In the genomic region with DNA sequence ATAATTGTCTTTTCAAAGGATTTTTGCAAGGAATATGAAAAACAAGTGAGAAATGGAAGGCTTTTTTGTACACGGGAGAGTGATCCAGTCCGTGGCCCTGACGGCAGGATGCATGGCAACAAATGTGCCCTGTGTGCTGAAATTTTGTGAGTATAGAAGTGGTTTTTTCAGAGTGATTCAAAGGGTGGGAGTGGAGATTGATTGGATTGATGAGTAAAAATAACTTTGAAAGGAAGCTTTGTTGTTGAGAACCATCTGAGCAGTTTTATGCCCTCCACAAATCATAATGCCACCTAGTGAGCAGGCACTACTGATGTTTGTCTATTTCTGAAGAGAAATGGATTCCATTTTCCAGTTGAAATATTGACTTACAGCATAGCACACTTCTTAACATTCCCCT, we compare ENCODE assay signal across 29 cellular contexts. TPM values are rescaled to one million over a fixed set of nuclear protein-coding genes. Genes with fewer than 3 reads are reported as not detected.
"Had no signal": no experiment of that assay in that cellular context is flagged by ENCODE, and none has a peak within 500 bp of the region (broad histone marks: within the 10 kb centered on the region; RNA-seq: fewer than 3 reads in every experiment).

No MANE protein-coding gene starts in this region.

- DNase-seq: activated CD4-positive, alpha-beta memory T cell treated with anti-CD3 and anti-CD28 coated beads for 36 hours; activated CD4-positive, alpha-beta T cell treated with anti-CD3 and anti-CD28 coated beads for 36 hours; activated CD4-positive, alpha-beta T cell treated with anti-CD3 and anti-CD28 coated beads, Interleukin-2, amount 10 ng/mL, durations not matched to agents 24 days and 14 days; activated CD4-positive, CD25-positive, alpha-beta regulatory T cell; activated CD4-positive, CD25-positive, alpha-beta regulatory T cell treated with anti-CD3 and anti-CD28 coated beads, Interleukin-2, amount 50 U/mL, for 72 hours; activated CD8-positive, alpha-beta memory T cell treated with anti-CD3 and anti-CD28 coated beads, Interleukin-2, amount 10 ng/mL, durations not matched to agents 7 days and 5 days; activated CD8-positive, alpha-beta memory T cell treated with anti-CD3 and anti-CD28 coated beads, Interleukin-2, amount 50 U/mL, for 4 hours; activated CD8-positive, alpha-beta T cell treated with anti-CD3 and anti-CD28 coated beads, Interleukin-2, amount 10 ng/mL, durations not matched to agents 7 days and 5 days; activated effector memory CD4-positive, alpha-beta T cell treated with anti-CD3 and anti-CD28 coated beads, Interleukin-2, amount 50 U/mL, for 16 hours; activated naive CD4-positive, alpha-beta T cell treated with anti-CD3 and anti-CD28 coated beads, Interleukin-2, amount 10 ng/mL, durations not matched to agents 7 days and 5 days; activated naive CD8-positive, alpha-beta T cell treated with anti-CD3 and anti-CD28 coated beads, Interleukin-2, amount 10 ng/mL, durations not matched to agents 7 days and 5 days; activated T-cell treated with anti-CD3 and anti-CD28 coated beads, Interleukin-2, amount 50 U/mL, for 1 hour; activated T-cell treated with anti-CD3 and anti-CD28 coated beads, Interleukin-2, amount 50 U/mL, for 48 hours; dorsolateral prefrontal cortex; effector memory CD4-positive, alpha-beta T cell; endodermal cell; T-helper 2 cell had no signal

- FAIRE-seq: bronchial epithelial cell had no signal

- H3K9me3 ChIP-seq: ascending aorta, gastroesophageal sphincter had no signal

- ATAC-seq: activated CD4-positive, alpha-beta T cell treated with anti-CD3 and anti-CD28 coated beads for 36 hours; activated CD8-positive, alpha-beta memory T cell treated with anti-CD3 and anti-CD28 coated beads, Interleukin-2, amount 10 ng/mL, durations not matched to agents 7 days and 5 days; activated CD8-positive, alpha-beta T cell treated with anti-CD3 and anti-CD28 coated beads, Interleukin-2, amount 10 ng/mL, durations not matched to agents 7 days and 5 days; activated naive CD4-positive, alpha-beta T cell treated with anti-CD3 and anti-CD28 coated beads, Interleukin-2, amount 50 U/mL, for 72 hours; esophagus mucosa; foreskin keratinocyte; gastroesophageal sphincter had no signal

- H3K27ac ChIP-seq: ascending aorta, coronary artery, dorsolateral prefrontal cortex, foreskin keratinocyte, gastroesophageal sphincter had no signal

- H3K4me1 ChIP-seq: ascending aorta had no signal

- H3K4me3 ChIP-seq: ascending aorta, coronary artery, dorsolateral prefrontal cortex, gastroesophageal sphincter had no signal

- H3K36me3 ChIP-seq: ascending aorta, gastroesophageal sphincter had no signal

- H3K27me3 ChIP-seq: ascending aorta, dorsolateral prefrontal cortex, foreskin keratinocyte, gastroesophageal sphincter had no signal

RNA-seq across cellular contexts. Expression of a gene that starts 30.6 kb away (rescaled TPM):
- total RNA-seq: activated CD4-positive, alpha-beta memory T cell treated with anti-CD3 and anti-CD28 coated beads for 36 hours; activated CD4-positive, alpha-beta T cell treated with anti-CD3 and anti-CD28 coated beads for 36 hours; activated CD4-positive, alpha-beta T cell treated with anti-CD3 and anti-CD28 coated beads, Interleukin-2, amount 10 ng/mL, durations not matched to agents 24 days and 14 days; activated CD8-positive, alpha-beta memory T cell treated with anti-CD3 and anti-CD28 coated beads for 36 hours; activated CD8-positive, alpha-beta memory T cell treated with anti-CD3 and anti-CD28 coated beads, Interleukin-2, amount 10 ng/mL, durations not matched to agents 7 days and 5 days; activated CD8-positive, alpha-beta T cell treated with anti-CD3 and anti-CD28 coated beads, Interleukin-2, amount 10 ng/mL, durations not matched to agents 7 days and 5 days; activated naive CD4-positive, alpha-beta T cell treated with anti-CD3 and anti-CD28 coated beads, Interleukin-2, amount 50 U/mL, for 72 hours; activated naive CD8-positive, alpha-beta T cell treated with anti-CD3 and anti-CD28 coated beads, Interleukin-2, amount 10 ng/mL, durations not matched to agents 7 days and 5 days; activated T-helper 1 cell treated with anti-CD3 and anti-CD28 coated beads, Interleukin-12 subunit alpha, Interleukin-12 subunit beta, Interleukin-2, Interleukin-4 antibody, amounts not matched to agents 30 ng/mL and 10 ng/mL and 1 ng/mL, durations not matched to agents 14 hours and 24 hours and 36 hours; activated T-helper 2 cell treated with anti-CD3 and anti-CD28 coated beads, Interferon-gamma antibody, Interleukin-2, Interleukin-4, amounts not matched to agents 10 μg/mL and 5 μg/mL and 100 μg/mL, durations not matched to agents 14 hours and 24 hours and 36 hours; ascending aorta; epithelial cell of proximal tubule; T-helper 1 cell treated with Interleukin-12 subunit alpha and Interleukin-12 subunit beta and Interleukin-4 antibody, amounts not matched to agents 30 ng/mL and 1 ng/mL, for 36 hours had no signal
